30 cellular contexts compared by ENCODE assay signal in the genomic region with DNA sequence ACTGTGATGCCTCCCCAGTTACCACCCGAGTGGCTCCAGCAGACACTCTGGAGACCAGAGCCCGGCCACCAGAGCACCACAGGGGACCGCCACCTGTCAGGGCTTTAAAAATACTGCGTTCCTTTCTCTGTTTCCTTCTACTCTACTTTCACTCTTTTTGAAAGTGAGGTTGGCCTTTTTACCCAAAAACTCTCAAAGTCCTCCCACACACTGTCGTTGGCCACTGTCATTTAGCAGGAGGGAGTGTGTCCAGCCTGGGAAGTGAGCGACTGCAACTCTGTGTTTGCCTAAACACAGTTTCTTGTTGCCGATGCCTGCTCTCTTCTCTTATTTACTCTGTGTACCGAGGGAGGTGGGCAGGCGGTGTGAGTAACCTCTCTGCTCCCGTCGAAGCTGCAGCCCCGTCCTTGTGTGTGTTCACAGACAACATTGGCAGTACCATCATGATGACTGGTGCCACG.
DNase-seq lines count a peak whose midpoint lies in the region; ATAC-seq, FAIRE-seq and TF ChIP-seq lines count a peak whose summit lies in the region.
"Had no signal": no experiment of that assay in that cellular context is flagged by ENCODE, and none has a peak within 500 bp of the region (broad histone marks: within the 10 kb centered on the region; RNA-seq: fewer than 3 reads in every experiment).

No MANE protein-coding gene starts in this region.

- peak; percentile 35 for DNase-seq in NCI-H146 (lab: John Stamatoyannopoulos, UW)
- DNase-seq in NCI-H146 treated with DMSO at 0.1 percent for 48 hours (lab: John Stamatoyannopoulos, UW; ENCODE audit: unreplicated experiment) = no peak
- peak; percentile 24 for DNase-seq in NCI-H69 (lab: John Stamatoyannopoulos, UW)
- DNase-seq in HepG2 (ENCODE audit: low spot score) = no peak
- DNase-seq in WERI-Rb-1 = no peak
- DNase-seq in NOMO-1 (lab: John Stamatoyannopoulos, UW; ENCODE audit: unreplicated experiment in 2 of 2) = no peak
- DNase-seq in pons (ENCODE audit: low spot score) = no peak
- no peak for DNase-seq in UCSD-AML1 (lab: John Stamatoyannopoulos, UW; ENCODE audit: unreplicated experiment)
- DNase-seq: 8988T; activated CD4-positive, alpha-beta T cell treated with anti-CD3 and anti-CD28 coated beads for 48 hours; activated effector memory CD4-positive, alpha-beta T cell treated with Interleukin-2 at 50 U/mL for 16 hours; activated naive CD8-positive, alpha-beta T cell treated with anti-CD3 and anti-CD28 coated beads for 36 hours; activated T-cell treated with anti-CD3 and anti-CD28 coated beads for 4 hours; anterior cingulate cortex; CD4-positive, alpha-beta T cell; EL; hippocampal formation; mucosa of descending colon; natural killer cell; NCI-H2029 treated with DMSO at 0.1 percent for 48 hours; NCI-H524 treated with DMSO at 0.1 percent for 48 hours; SIG-M5; substantia nigra; trophoblast cell had no signal

- no peak for TF ChIP-seq POLR2A in HepG2 (IDR thresholded peaks at IDR 0.05; ENCODE audit: insufficient read depth in 1 of 2, low read depth in 2 of 2, low read length in 2 of 2)

- no peak overlapping the region for H2AFZ ChIP-seq in HepG2 (ENCODE audit: low read length)

- in situ Hi-C loops in HepG2 (cut with HindIII; ENCODE audit: extremely low pct_ligation_motif_present, low pct_unique_long_range_greater_than_20kb) = no loop called here

- no TSS peak for BruUV-seq in HepG2 (replicated peaks; lab: Mats Ljungman, UMichigan)

- no peak overlapping the region for H3K27ac ChIP-seq in HepG2 (ENCODE audit: extremely low read length, insufficient read depth, low read length)
- no peak overlapping the region for H3K27ac ChIP-seq in WERI-Rb-1
- H3K27ac ChIP-seq: breast epithelium, gastroesophageal sphincter, VCaP had no signal

- WGBS in HepG2 (ENCODE audit: low lambda C conversion rate) = 5% methylated on average over 12 of the region's 13 CpGs

- TF ChIP-seq RAD21 in HepG2 (CRISPR knock-in tag; IDR thresholded peaks at IDR 0.05) = no peak

- no peak overlapping the region for H3K9ac ChIP-seq in HepG2 (ENCODE audit: insufficient read depth, low read depth, low read length)

- POLR2A ChIA-PET in HepG2 (lab: Yijun Ruan, JAX) = no interaction called here

- no peaks in the 10 kb centered on the region for H4K20me1 ChIP-seq in HepG2 (ENCODE audit: insufficient read depth, low read length)

- ATAC-seq in HepG2 = peak; percentile 39; the same call in 2 of the 3 replicates
- ATAC-seq: gastroesophageal sphincter; mucosa of descending colon; natural killer cell; stimulated activated effector memory CD8-positive, alpha-beta T cell treated with anti-CD3 and anti-CD28 coated beads, Interleukin-12 subunit alpha, Interleukin-12 subunit beta, amount 100 ng/mL, for 72 hours had no signal

- intact Hi-C loops in HepG2 (cut with micrococcal nuclease; ENCODE audit: unreplicated experiment) = no loop called here

- H3K36me3 ChIP-seq in HepG2 (replicated peaks in 1 of 2; ENCODE audit: control insufficient read depth in 1 of 2, insufficient read depth in 2 of 2, low read length in 2 of 2) (no peaks in the 10 kb centered on the region), WERI-Rb-1 (no peaks in the 10 kb centered on the region)
- H3K36me3 ChIP-seq: breast epithelium, gastroesophageal sphincter had no signal

- H3K4me1 ChIP-seq in HepG2 (ENCODE audit: insufficient read depth, low read length) = 0 out of 2 replicates have a peak, but pooled peaks cover 5% of the 10 kb centered on the region
- H3K4me1 ChIP-seq: breast epithelium, gastroesophageal sphincter had no signal

- no peak for FAIRE-seq in HepG2 (lab: Jason Lieb, UNC)
- FAIRE-seq: endothelial cell of umbilical vein had no signal

- H3K79me2 ChIP-seq in HepG2 (ENCODE audit: insufficient read depth, low read length) = no peaks in the 10 kb centered on the region

- TF ChIP-seq EP300 in HepG2 (IDR thresholded peaks at IDR 0.05; ENCODE audit: low read depth in 2 of 2, low read length in 2 of 2) (no peak), HepG2 (CRISPR knock-in tag; IDR thresholded peaks at IDR 0.05; ENCODE audit: borderline replicate concordance) (no peak)

- no peak overlapping the region; the same call in 1 of the 2 replicates for H3K4me2 ChIP-seq in HepG2 (ENCODE audit: low read depth, low read length)

- no peak overlapping the region for H3K4me3 ChIP-seq in HepG2 (replicated peaks in 1 of 3; ENCODE audit: insufficient read depth in 1 of 3, low read depth in 2 of 3, low read length in 3 of 3)
- H3K4me3 ChIP-seq in WERI-Rb-1 (ENCODE audit: low read depth, low read length) = no peak overlapping the region
- H3K4me3 ChIP-seq: breast epithelium, gastroesophageal sphincter, lung, mucosa of descending colon had no signal

- CTCF ChIA-PET in HepG2 (lab: Yijun Ruan, JAX; ENCODE audit: low intra/inter-chr PET ratio, low total read pairs) = no interaction called here

- H3K9me3 ChIP-seq in HepG2 (ENCODE audit: low read length) (no peaks in the 10 kb centered on the region), WERI-Rb-1 (ENCODE audit: severe bottlenecking) (no peaks in the 10 kb centered on the region)
- H3K9me3 ChIP-seq: breast epithelium, gastroesophageal sphincter, mucosa of descending colon had no signal

- no peak for TF ChIP-seq CTCF in HepG2 (CRISPR knock-in tag; IDR thresholded peaks at IDR 0.05)
- TF ChIP-seq CTCF in WERI-Rb-1 (IDR thresholded peaks at IDR 0.05; ENCODE audit: low read depth, low read length) = no peak

- H3K27me3 ChIP-seq in HepG2 (ENCODE audit: control insufficient read depth in 1 of 2, insufficient read depth in 2 of 2, low read length in 2 of 2) = peaks cover 2 to 55% of the 10 kb centered on the region in 2 experiments; a peak in 3 of 5 replicates
- H3K27me3 ChIP-seq in WERI-Rb-1 (ENCODE audit: insufficient read depth, low read depth, severe bottlenecking) = no peaks in the 10 kb centered on the region
- H3K27me3 ChIP-seq: breast epithelium had no signal

TF ChIP-seq in HepG2, 621 proteins besides CTCF, POLR2A, EP300 and RAD21:
- TF ChIP-seq, protein P1, sequence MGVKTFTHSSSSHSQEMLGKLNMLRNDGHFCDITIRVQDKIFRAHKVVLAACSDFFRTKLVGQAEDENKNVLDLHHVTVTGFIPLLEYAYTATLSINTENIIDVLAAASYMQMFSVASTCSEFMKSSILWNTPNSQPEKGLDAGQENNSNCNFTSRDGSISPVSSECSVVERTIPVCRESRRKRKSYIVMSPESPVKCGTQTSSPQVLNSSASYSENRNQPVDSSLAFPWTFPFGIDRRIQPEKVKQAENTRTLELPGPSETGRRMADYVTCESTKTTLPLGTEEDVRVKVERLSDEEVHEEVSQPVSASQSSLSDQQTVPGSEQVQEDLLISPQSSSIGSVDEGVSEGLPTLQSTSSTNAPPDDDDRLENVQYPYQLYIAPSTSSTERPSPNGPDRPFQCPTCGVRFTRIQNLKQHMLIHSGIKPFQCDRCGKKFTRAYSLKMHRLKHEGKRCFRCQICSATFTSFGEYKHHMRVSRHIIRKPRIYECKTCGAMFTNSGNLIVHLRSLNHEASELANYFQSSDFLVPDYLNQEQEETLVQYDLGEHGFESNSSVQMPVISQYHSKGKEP (CRISPR knock-in tag; IDR thresholded peaks at IDR 0.05) = no peak
- TF ChIP-seq ZBTB7B (CRISPR knock-in tag; IDR thresholded peaks at IDR 0.05) (no peak), HNRNPK (IDR thresholded peaks at IDR 0.05; ENCODE audit: low read depth, low read length, poor library complexity, severe bottlenecking) (no peak), KLF9 (CRISPR knock-in tag; IDR thresholded peaks at IDR 0.05; ENCODE audit: low read depth) (no peak), FOXA1 (IDR thresholded peaks at IDR 0.05) (no peak), FOXA1 (CRISPR knock-in tag; IDR thresholded peaks at IDR 0.05) (peak; percentile 50; the same call in 1 of the 2 replicates), FOXC1 (CRISPR knock-in tag; IDR thresholded peaks at IDR 0.05; ENCODE audit: borderline replicate concordance) (no peak), FOXA3 (CRISPR knock-in tag; IDR thresholded peaks at IDR 0.05) (peak; percentile 12; the same call in 1 of the 2 replicates), SPEN (CRISPR knock-in tag; IDR thresholded peaks at IDR 0.05; ENCODE audit: low read depth) (no peak)
- TF ChIP-seq, protein P2, sequence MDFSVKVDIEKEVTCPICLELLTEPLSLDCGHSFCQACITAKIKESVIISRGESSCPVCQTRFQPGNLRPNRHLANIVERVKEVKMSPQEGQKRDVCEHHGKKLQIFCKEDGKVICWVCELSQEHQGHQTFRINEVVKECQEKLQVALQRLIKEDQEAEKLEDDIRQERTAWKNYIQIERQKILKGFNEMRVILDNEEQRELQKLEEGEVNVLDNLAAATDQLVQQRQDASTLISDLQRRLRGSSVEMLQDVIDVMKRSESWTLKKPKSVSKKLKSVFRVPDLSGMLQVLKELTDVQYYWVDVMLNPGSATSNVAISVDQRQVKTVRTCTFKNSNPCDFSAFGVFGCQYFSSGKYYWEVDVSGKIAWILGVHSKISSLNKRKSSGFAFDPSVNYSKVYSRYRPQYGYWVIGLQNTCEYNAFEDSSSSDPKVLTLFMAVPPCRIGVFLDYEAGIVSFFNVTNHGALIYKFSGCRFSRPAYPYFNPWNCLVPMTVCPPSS (IDR thresholded peaks at IDR 0.05) = no peak
- TF ChIP-seq, protein P3, sequence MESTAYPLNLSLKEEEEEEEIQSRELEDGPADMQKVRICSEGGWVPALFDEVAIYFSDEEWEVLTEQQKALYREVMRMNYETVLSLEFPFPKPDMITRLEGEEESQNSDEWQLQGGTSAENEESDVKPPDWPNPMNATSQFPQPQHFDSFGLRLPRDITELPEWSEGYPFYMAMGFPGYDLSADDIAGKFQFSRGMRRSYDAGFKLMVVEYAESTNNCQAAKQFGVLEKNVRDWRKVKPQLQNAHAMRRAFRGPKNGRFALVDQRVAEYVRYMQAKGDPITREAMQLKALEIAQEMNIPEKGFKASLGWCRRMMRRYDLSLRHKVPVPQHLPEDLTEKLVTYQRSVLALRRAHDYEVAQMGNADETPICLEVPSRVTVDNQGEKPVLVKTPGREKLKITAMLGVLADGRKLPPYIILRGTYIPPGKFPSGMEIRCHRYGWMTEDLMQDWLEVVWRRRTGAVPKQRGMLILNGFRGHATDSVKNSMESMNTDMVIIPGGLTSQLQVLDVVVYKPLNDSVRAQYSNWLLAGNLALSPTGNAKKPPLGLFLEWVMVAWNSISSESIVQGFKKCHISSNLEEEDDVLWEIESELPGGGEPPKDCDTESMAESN (CRISPR knock-in tag; conservative IDR thresholded peaks at IDR 0.05) = no peak

Comparison
In these comparisons a context has a peak if more than half of its experiments do, and no peak if none do; other contexts are left out.
1. DNase-seq: peak in NCI-H146 (single experiment) and NCI-H69 (single experiment); none in NCI-H146 treated with DMSO at 0.1 percent for 48 hours (single experiment), HepG2 (single experiment), WERI-Rb-1 (single experiment), NOMO-1 (0 of 2), pons (single experiment) and UCSD-AML1 (single experiment).